ENCODE assay signal across 8 cellular contexts in the genomic region with DNA sequence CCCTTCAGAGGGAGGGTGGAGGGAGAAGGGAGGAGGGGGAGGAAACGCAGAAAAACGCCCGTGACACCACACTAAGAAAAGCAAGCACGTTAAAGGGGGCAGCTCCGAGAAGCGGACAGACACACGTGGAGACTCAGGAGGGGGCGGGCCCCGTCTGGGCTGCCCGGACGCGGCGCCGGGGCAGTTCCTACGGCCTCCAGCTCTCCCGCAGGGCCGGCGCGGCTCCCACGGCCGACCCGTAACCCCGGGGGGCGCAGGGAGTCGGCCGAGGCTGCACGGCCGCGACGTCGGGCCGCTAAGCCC. TPM values are rescaled to one million over a fixed set of nuclear protein-coding genes. Genes with fewer than 3 reads are reported as not detected.
DNase-seq lines count a peak whose midpoint lies in the region; ATAC-seq, FAIRE-seq and TF ChIP-seq lines count a peak whose summit lies in the region.

No MANE protein-coding gene starts in this region.

- H3K36me3 Mint-ChIP-seq in endodermal cell (ENCODE audit: low read depth) (peaks cover 33% of the 10 kb centered on the region), nephron progenitor cell (ENCODE audit: low read depth) (peaks cover 6% of the 10 kb centered on the region)

- CTCF ChIA-PET in A549 (lab: Yijun Ruan, JAX) = interaction anchor here (0.5 to 4.5 kb wide), 10 partner anchors 12 to 130 kb away, joined by 3 to 27 read pairs (median 4); no protein-coding TSS in a partner anchor

- intact Hi-C loops in aorta (cut with DNase I) = loop anchor here (5.0 to 10.0 kb wide), 3 partner anchors 178 to 807 kb away; a partner anchor contains a TSS

- H3K36me3 ChIP-seq in endodermal cell (ENCODE audit: control insufficient read depth, insufficient read depth, low read length) (peaks cover 34% of the 10 kb centered on the region), aorta (ENCODE audit: control insufficient read depth in 1 of 2, insufficient read depth in 2 of 2, low read length in 1 of 2) (no peaks in the 10 kb centered on the region)

- ATAC-seq in A549 (peak; percentile 32 to 58; a peak in 5 of 6 replicates), GM19324 (IDR thresholded peaks at IDR 0.05; ENCODE audit: low FRiP score, unreplicated experiment) (peak; percentile 36), HG03521 (IDR thresholded peaks at IDR 0.05; ENCODE audit: unreplicated experiment) (peak; percentile 44), aorta (ENCODE audit: low FRiP score) (peak; percentile 49)

- peak overlapping the region; percentile 98 for H3K4me2 ChIP-seq in A549

- DNase-seq in A549 (ENCODE audit: low read depth in 1 of 2, low spot score in 1 of 2) (no peak), endodermal cell (no peak), nephron progenitor cell (no peak), aorta (no peak), NCI-H524 treated with DMSO at 0.1 percent for 48 hours (lab: John Stamatoyannopoulos, UW) (no peak)
- peak; percentile 9 to 24 for DNase-seq in activated CD4-positive, alpha-beta T cell treated with anti-CD3 and anti-CD28 coated beads, Interleukin-2, amount 50 U/mL, for 24 hours (ENCODE audit: low read depth in 1 of 2, low spot score in 1 of 2)

- H3K4me3 Mint-ChIP-seq in endodermal cell (peak overlapping the region; percentile 97), nephron progenitor cell (peak overlapping the region; percentile 100)

- H3K4me3 ChIP-seq in A549 = peak overlapping the region; percentile 92
- H3K4me3 ChIP-seq in endodermal cell (ENCODE audit: low read length) = peak overlapping the region; percentile 94
- H3K4me3 ChIP-seq in aorta (ENCODE audit: low read length in 2 of 2) = peak overlapping the region; percentile 58 to 76

- peak overlapping the region; percentile 97 for H3K27ac Mint-ChIP-seq in endodermal cell
- peak overlapping the region; percentile 69 for H3K27ac Mint-ChIP-seq in nephron progenitor cell

- WGBS in A549 (ENCODE audit: missing lambda C conversion rate) = under 1% methylated on average over 31 of the region's 32 CpGs
- WGBS in endodermal cell (ENCODE audit: insufficient coverage in 1 of 2, insufficient read length in 1 of 2), 2 experiments = 0% methylated on average over 32 of the region's 32 CpGs; no CpG with 5 or more reads in 1 of the 2 experiments
- 0 to 1% methylated on average over 29 to 32 of the region's 32 CpGs for WGBS in aorta, 2 donors

- POLR2A ChIA-PET in A549 (lab: Yijun Ruan, JAX) = interaction anchor here (0.9 to 2.2 kb wide), 3 partner anchors 11 to 104 kb away, joined by 4 to 9 read pairs (median 5); a partner anchor contains a TSS

- H3K27me3 Mint-ChIP-seq in endodermal cell (ENCODE audit: insufficient read depth) (no peaks in the 10 kb centered on the region), nephron progenitor cell (ENCODE audit: low read depth, poor library complexity) (peaks cover 7% of the 10 kb centered on the region)

- H3K4me1 ChIP-seq in A549 = peaks cover 18% of the 10 kb centered on the region
- H3K4me1 ChIP-seq in endodermal cell (ENCODE audit: control insufficient read depth, insufficient read depth, low read length) = no peaks in the 10 kb centered on the region
- H3K4me1 ChIP-seq in aorta (ENCODE audit: control insufficient read depth in 1 of 2, insufficient read depth in 2 of 2, low read length in 2 of 2) = no peaks in the 10 kb centered on the region

- FAIRE-seq in A549 (lab: Jason Lieb, UNC) = no peak

- H3K27me3 ChIP-seq in endodermal cell (ENCODE audit: control insufficient read depth, insufficient read depth, low read length, poor library complexity, severe bottlenecking) = no peaks in the 10 kb centered on the region
- H3K27me3 ChIP-seq in aorta (ENCODE audit: control insufficient read depth in 1 of 2, insufficient read depth in 2 of 2, low read length in 1 of 2) = no peaks in the 10 kb centered on the region

- H3K9me3 Mint-ChIP-seq in endodermal cell = no peaks in the 10 kb centered on the region
- H3K9me3 Mint-ChIP-seq in nephron progenitor cell = no peaks in the 10 kb centered on the region

- TF ChIP-seq POLR2A in A549 (IDR thresholded peaks at IDR 0.05; ENCODE audit: low read length) = no peak

- TF ChIP-seq RAD21 in A549 (conservative IDR thresholded peaks at IDR 0.05 in 1 of 2, IDR thresholded peaks at IDR 0.05 in 1 of 2) = no peak

- H3K4me1 Mint-ChIP-seq in endodermal cell = no peaks in the 10 kb centered on the region
- peaks cover 21% of the 10 kb centered on the region for H3K4me1 Mint-ChIP-seq in nephron progenitor cell

- TF ChIP-seq CTCF in A549 (IDR thresholded peaks at IDR 0.05) = no peak
- TF ChIP-seq CTCF in endodermal cell (conservative IDR thresholded peaks at IDR 0.05) = no peak
- TF ChIP-seq CTCF in nephron progenitor cell (IDR thresholded peaks at IDR 0.05) = no peak

- H3K27ac ChIP-seq in A549 (peak overlapping the region; percentile 89 to 91), endodermal cell (ENCODE audit: low read depth, low read length) (peak overlapping the region; percentile 5), aorta (ENCODE audit: low read depth in 1 of 2, low read length in 2 of 2) (no peak overlapping the region)

- no peak for TF ChIP-seq EP300 in A549 (IDR thresholded peaks at IDR 0.05)

- H3K9me3 ChIP-seq in A549 = no peaks in the 10 kb centered on the region
- no peaks in the 10 kb centered on the region for H3K9me3 ChIP-seq in endodermal cell (ENCODE audit: control insufficient read depth, low read length)
- H3K9me3 ChIP-seq in aorta (ENCODE audit: control insufficient read depth, low read length) = no peaks in the 10 kb centered on the region

- H3K9ac ChIP-seq in endodermal cell (ENCODE audit: extremely low read depth, low read length, poor library complexity, severe bottlenecking) = peak overlapping the region; percentile 90

TF ChIP-seq in A549, 52 proteins besides CTCF, POLR2A, EP300 and RAD21:
- TF ChIP-seq EHMT2 (IDR thresholded peaks at IDR 0.05; ENCODE audit: low read depth) = no peak
- no peak for TF ChIP-seq FOSL2 (IDR thresholded peaks at IDR 0.05)
- no peak for TF ChIP-seq FOSL2 (CRISPR knock-in tag; IDR thresholded peaks at IDR 0.05)
- TF ChIP-seq, protein P1, sequence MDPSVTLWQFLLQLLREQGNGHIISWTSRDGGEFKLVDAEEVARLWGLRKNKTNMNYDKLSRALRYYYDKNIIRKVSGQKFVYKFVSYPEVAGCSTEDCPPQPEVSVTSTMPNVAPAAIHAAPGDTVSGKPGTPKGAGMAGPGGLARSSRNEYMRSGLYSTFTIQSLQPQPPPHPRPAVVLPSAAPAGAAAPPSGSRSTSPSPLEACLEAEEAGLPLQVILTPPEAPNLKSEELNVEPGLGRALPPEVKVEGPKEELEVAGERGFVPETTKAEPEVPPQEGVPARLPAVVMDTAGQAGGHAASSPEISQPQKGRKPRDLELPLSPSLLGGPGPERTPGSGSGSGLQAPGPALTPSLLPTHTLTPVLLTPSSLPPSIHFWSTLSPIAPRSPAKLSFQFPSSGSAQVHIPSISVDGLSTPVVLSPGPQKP (IDR thresholded peaks at IDR 0.05; ENCODE audit: low read depth, low read length) = no peak
- TF ChIP-seq, protein P2, sequence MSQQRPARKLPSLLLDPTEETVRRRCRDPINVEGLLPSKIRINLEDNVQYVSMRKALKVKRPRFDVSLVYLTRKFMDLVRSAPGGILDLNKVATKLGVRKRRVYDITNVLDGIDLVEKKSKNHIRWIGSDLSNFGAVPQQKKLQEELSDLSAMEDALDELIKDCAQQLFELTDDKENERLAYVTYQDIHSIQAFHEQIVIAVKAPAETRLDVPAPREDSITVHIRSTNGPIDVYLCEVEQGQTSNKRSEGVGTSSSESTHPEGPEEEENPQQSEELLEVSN (IDR thresholded peaks at IDR 0.05; ENCODE audit: borderline replicate concordance, low read depth) = no peak
- TF ChIP-seq, protein P3, sequence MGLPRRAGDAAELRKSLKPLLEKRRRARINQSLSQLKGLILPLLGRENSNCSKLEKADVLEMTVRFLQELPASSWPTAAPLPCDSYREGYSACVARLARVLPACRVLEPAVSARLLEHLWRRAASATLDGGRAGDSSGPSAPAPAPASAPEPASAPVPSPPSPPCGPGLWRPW (IDR thresholded peaks at IDR 0.05) = no peak
- no peak for TF ChIP-seq NR3C1 (IDR thresholded peaks at IDR 0.05)
TF ChIP-seq in A549: peak in this region for 0.

RNA-seq across cellular contexts. Expression of a gene that starts 0.4 kb away (rescaled TPM):
- polyA plus RNA-seq in A549 (2011; rRNA removed) = 22.6 and 25.9 TPM in 2 replicates
- 49.9 and 55.6 TPM in 2 replicates for polyA plus RNA-seq in A549 (2012; cell fraction: cytosol; rRNA removed)
- 197 and 201 TPM in 2 replicates for polyA plus RNA-seq in A549 (2012; cell fraction: nucleus; rRNA removed)
- 34.8 to 38.2 TPM (median 37.2 TPM) in 3 replicates for polyA plus RNA-seq in A549 (2017; fragmentation: RNase III; extraction: RNeasy Plus Mini Kit Qiagen cat#74134 plus additional on column Dnase treatment)
- polyA minus RNA-seq in A549 (2011; rRNA and poly(A)+ RNA removed) = 30.0 and 33.8 TPM in 2 replicates
- total RNA-seq in endodermal cell = 10 to 100 TPM; 52.8 to 58.8 TPM
- 26.9 TPM for polyA plus RNA-seq in endodermal cell (2013, experiment 1 of 2)
- 23.6 TPM for polyA plus RNA-seq in endodermal cell (2013, experiment 2 of 2)
- 10 to 100 TPM; 33.3 to 39.0 TPM for total RNA-seq in aorta
- 10 to 100 TPM; 12.0 to 52.3 TPM for polyA plus RNA-seq in aorta

Comparison
In these comparisons a context has a peak if more than half of its experiments do, and no peak if none do; other contexts are left out.
1. DNase-seq: peak in activated CD4-positive, alpha-beta T cell treated with anti-CD3 and anti-CD28 coated beads, Interleukin-2, amount 50 U/mL, for 24 hours (2 of 2); none in A549 (0 of 2), endodermal cell (single experiment), nephron progenitor cell (single experiment), aorta (0 of 2) and NCI-H524 treated with DMSO at 0.1 percent for 48 hours (single experiment).
2. H3K27ac ChIP-seq: peak in A549 (2 of 2) and endodermal cell (single experiment); none in aorta (0 of 2).
3. Peak in every context shown above with its lines, with median percentiles within 50 percentile points of each other: ATAC-seq and H3K4me3 ChIP-seq.